ENCODE assay signal across 9 cellular contexts in genomic region chr18:23584019-23584970, GRCh38. TPM values are rescaled to one million over a fixed set of nuclear protein-coding genes. Genes with fewer than 3 reads are reported as not detected.
DNase-seq lines count a peak whose midpoint lies in the region; ATAC-seq and TF ChIP-seq lines count a peak whose summit lies in the region.
"Had no signal": no experiment of that assay in that cellular context is flagged by ENCODE, and none has a peak within 500 bp of the region (broad histone marks: within the 10 kb centered on the region; RNA-seq: fewer than 3 reads in every experiment).

No MANE protein-coding gene starts in this region.

- H3K27me3 ChIP-seq in heart left ventricle (no peaks in the 10 kb centered on the region), ascending aorta (no peaks in the 10 kb centered on the region), right lobe of liver (no peaks in the 10 kb centered on the region), upper lobe of left lung (no peaks in the 10 kb centered on the region), transverse colon (no peaks in the 10 kb centered on the region)
- H3K27me3 ChIP-seq: cardiac muscle cell had no signal

- in situ Hi-C loops in transverse colon (cut with MboI; ENCODE audit: low pct_ligation_motif_present in 1 of 4, low pct_unique_long_range_greater_than_20kb in 1 of 4, low sequenced_read_pairs in 3 of 4): loop anchor here in 3 of 4 donors (5.0 to 10.0 kb wide), 3 partner anchors 59 to 77 kb away; no protein-coding TSS in a partner anchor

- peaks cover 0 to 58% (median 27%) of the 10 kb centered on the region in 12 donors for H3K4me1 ChIP-seq in heart left ventricle
- peaks cover 10 to 29% of the 10 kb centered on the region in 2 donors for H3K4me1 ChIP-seq in ascending aorta
- peaks cover 0 to 34% (median 10%) of the 10 kb centered on the region in 4 donors for H3K4me1 ChIP-seq in right lobe of liver
- H3K4me1 ChIP-seq in upper lobe of left lung: peaks cover 29 to 70% (median 50%) of the 10 kb centered on the region in 4 donors
- H3K4me1 ChIP-seq in transverse colon: peaks cover 6 to 59% (median 24%) of the 10 kb centered on the region in 4 donors

- intact Hi-C loops in heart left ventricle (cut with DNase I): no loop called here
- intact Hi-C loops in Right ventricle myocardium superior (cut with DNase I): no loop called here
- intact Hi-C loops in ascending aorta (cut with DNase I): loop anchor here (10.0 kb wide), 1 partner anchor 1771 kb away; the partner anchor contains the start of gene ZNF521
- intact Hi-C loops in right lobe of liver (cut with DNase I): no loop called here
- intact Hi-C loops in transverse colon (cut with DNase I; ENCODE audit: low total_unique reads): no loop called here

- 91 to 92% (median 92%) methylated on average over 13 of the region's 13 CpGs for WGBS in heart left ventricle, 4 donors
- WGBS in right lobe of liver (ENCODE audit: insufficient coverage, low coverage, low lambda C conversion rate, missing lambda C conversion rate): 74% methylated on average over 12 of the region's 13 CpGs
- WGBS in upper lobe of left lung, 2 donors: 66 to 85% methylated on average over 13 of the region's 13 CpGs
- 89 to 91% methylated on average over 6 to 13 of the region's 13 CpGs for WGBS in transverse colon (ENCODE audit: low coverage in 1 of 2), 2 donors

- TF ChIP-seq EP300 in upper lobe of left lung (IDR thresholded peaks at IDR 0.05) (no peak), transverse colon (IDR thresholded peaks at IDR 0.05; ENCODE audit: low read depth) (no peak)

- H3K27ac ChIP-seq in heart left ventricle (peak overlapping the region in 4 of 12 donors; percentile 97 to 100 (median 100)), ascending aorta (peak overlapping the region; percentile 98 to 100), right lobe of liver (peak overlapping the region in 2 of 3 donors; percentile 99), upper lobe of left lung (peak overlapping the region; percentile 99 to 100 (median 100)), transverse colon (peak overlapping the region in 1 of 4 donors; percentile 97)

- no peak for TF ChIP-seq CTCF in heart left ventricle (IDR thresholded peaks at IDR 0.05)
- TF ChIP-seq CTCF in ascending aorta (IDR thresholded peaks at IDR 0.05): no peak
- no peak for TF ChIP-seq CTCF in right lobe of liver (IDR thresholded peaks at IDR 0.05)
- no peak for TF ChIP-seq CTCF in upper lobe of left lung (IDR thresholded peaks at IDR 0.05)
- no peak for TF ChIP-seq CTCF in transverse colon (IDR thresholded peaks at IDR 0.05)

- H3K4me3 ChIP-seq in heart left ventricle: peak overlapping the region in 7 of 12 donors; percentile 63 to 99 (median 81)
- peak overlapping the region; percentile 84 to 87 for H3K4me3 ChIP-seq in ascending aorta
- no peak overlapping the region for H3K4me3 ChIP-seq in right lobe of liver
- H3K4me3 ChIP-seq in upper lobe of left lung: peak overlapping the region in 3 of 4 donors; percentile 58 to 80 (median 68)
- H3K4me3 ChIP-seq in transverse colon: peak overlapping the region in 2 of 4 donors; percentile 84 to 87

- ATAC-seq in heart left ventricle (no peak), Right ventricle myocardium superior (ENCODE audit: poor library complexity) (no peak), right lobe of liver (no peak), upper lobe of left lung (ENCODE audit: low FRiP score in 2 of 2) (no peak), HG03571 (IDR thresholded peaks at IDR 0.05; ENCODE audit: unreplicated experiment) (no peak)

- DNase-seq in heart left ventricle (no peak), Right ventricle myocardium superior (no peak), ascending aorta (ENCODE audit: low spot score in 2 of 2) (no peak), right lobe of liver (no peak), upper lobe of left lung (peak in 1 of 2 donors; percentile 51), transverse colon (no peak)
- DNase-seq in stimulated activated CD4-positive, alpha-beta T cell treated with anti-CD3 and anti-CD28 coated beads, Interleukin-12 subunit alpha, Interleukin-12 subunit beta, amount 100 ng/mL, for 4 hours: no peak

- no peak for TF ChIP-seq POLR2A in heart left ventricle (IDR thresholded peaks at IDR 0.05)
- no peak for TF ChIP-seq POLR2A in right lobe of liver (IDR thresholded peaks at IDR 0.05)
- peak in 1 of 4 donors; percentile 55 for TF ChIP-seq POLR2A in upper lobe of left lung (IDR thresholded peaks at IDR 0.05)
- no peak for TF ChIP-seq POLR2A in transverse colon (IDR thresholded peaks at IDR 0.05)

- H3K9me3 ChIP-seq in heart left ventricle (no peaks in the 10 kb centered on the region), ascending aorta (no peaks in the 10 kb centered on the region), right lobe of liver (no peaks in the 10 kb centered on the region), upper lobe of left lung (no peaks in the 10 kb centered on the region), transverse colon (no peaks in the 10 kb centered on the region)

- peaks cover 0 to 4% (median 0%) of the 10 kb centered on the region in 9 donors for H3K36me3 ChIP-seq in heart left ventricle
- peaks cover 0 to 3% of the 10 kb centered on the region in 2 donors for H3K36me3 ChIP-seq in ascending aorta
- no peaks in the 10 kb centered on the region for H3K36me3 ChIP-seq in right lobe of liver
- H3K36me3 ChIP-seq in upper lobe of left lung: peaks cover 0 to 4% (median 0%) of the 10 kb centered on the region in 4 donors
- no peaks in the 10 kb centered on the region for H3K36me3 ChIP-seq in transverse colon
- H3K36me3 ChIP-seq: cardiac muscle cell had no signal

RNA-seq across cellular contexts. Expression of gene NPC1, which starts 2.0 kb away (rescaled TPM):
- total RNA-seq in heart left ventricle: 10 to 100 TPM; 10.2 to 42.7 (median 16.8) TPM
- polyA plus RNA-seq in heart left ventricle: 10 to 100 TPM in 1 of 2 donors, 1 to 10 TPM in 1; 7.8 to 38.8 TPM
- 9.8 TPM for total RNA-seq in Right ventricle myocardium superior
- 21.6 TPM for total RNA-seq in ascending aorta
- total RNA-seq in right lobe of liver: 10 to 100 TPM; 11.9 to 31.2 (median 20.0) TPM
- 100 to 1,000 TPM; 117 to 437 (median 167) TPM for total RNA-seq in upper lobe of left lung
- total RNA-seq in transverse colon: 10 to 100 TPM; 33.6 to 96.1 (median 49.7) TPM

Comparison
In these comparisons a context has a peak if more than half of its experiments do, and no peak if none do; other contexts are left out.
1. H3K4me3 ChIP-seq: peak in heart left ventricle (7 of 12), ascending aorta (2 of 2) and upper lobe of left lung (3 of 4); none in right lobe of liver (0 of 3).